ENCODE assay signal across 14 cellular contexts in the genomic region with DNA sequence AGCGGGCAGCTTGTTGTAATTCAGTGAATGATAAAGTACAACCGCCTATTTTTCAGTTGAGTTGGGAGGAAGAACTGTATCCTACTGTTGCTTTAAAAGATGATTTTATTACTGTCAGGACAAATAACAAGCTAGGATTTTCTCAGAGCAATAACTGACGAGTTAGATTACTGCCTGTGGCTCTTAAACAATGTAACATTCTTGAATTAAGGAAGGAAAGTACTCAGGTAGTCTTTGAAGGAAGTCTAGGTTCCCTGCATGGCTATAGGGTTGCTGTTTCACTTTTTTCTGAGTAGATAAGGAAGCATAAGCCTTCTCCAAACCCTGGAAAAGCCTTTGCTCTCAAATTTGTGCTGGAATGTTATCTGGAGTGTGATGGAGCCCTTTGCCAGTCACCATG.
"Had no signal": no experiment of that assay in that cellular context is flagged by ENCODE, and none has a peak within 500 bp of the region (broad histone marks: within the 10 kb centered on the region; RNA-seq: fewer than 3 reads in every experiment).

No MANE protein-coding gene starts in this region.

- ATAC-seq: activated CD8-positive, alpha-beta memory T cell treated with anti-CD3 and anti-CD28 coated beads, Interleukin-2, amount 10 ng/mL, durations not matched to agents 7 days and 5 days; activated T-cell treated with anti-CD3 and anti-CD28 coated beads, Interleukin-2, amount 50 U/mL, for 4 hours; natural killer cell had no signal

- DNase-seq: activated CD4-positive, alpha-beta T cell treated with anti-CD3 and anti-CD28 coated beads, Interleukin-2, amount 50 U/mL, for 48 hours; activated CD4-positive, CD25-positive, alpha-beta regulatory T cell treated with anti-CD3 and anti-CD28 coated beads, Interleukin-2, amount 50 U/mL, for 72 hours; activated CD8-positive, alpha-beta memory T cell treated with anti-CD3 and anti-CD28 coated beads, Interleukin-2, amount 10 ng/mL, durations not matched to agents 7 days and 5 days; activated gamma-delta T cell treated with Interleukin-2 at 50 U/mL for 16 hours; activated naive CD8-positive, alpha-beta T cell treated with anti-CD3 and anti-CD28 coated beads, Interleukin-2, amount 10 ng/mL, durations not matched to agents 7 days and 5 days; activated T-cell treated with anti-CD3 and anti-CD28 coated beads, Interleukin-2, amount 50 U/mL, for 4 hours; left cardiac atrium; mammary epithelial cell; natural killer cell; occipital lobe; stimulated activated CD4-positive, alpha-beta T cell treated with anti-CD3 and anti-CD28 coated beads, Interleukin-15, amount 100 ng/mL, for 24 hours; stimulated activated CD4-positive, alpha-beta T cell treated with anti-CD3 and anti-CD28 coated beads, Interleukin-4, amount 100 ng/mL, for 24 hours; T-helper 9 cell; thyroid gland had no signal
